Comparison of ENCODE assay signal across 19 cellular contexts in genomic region chr16:72905581-72905980, GRCh38.
A peak's percentile ranks its signal among the peaks of the same experiment; 100 is the strongest.
DNase-seq lines count a peak whose midpoint lies in the region; ATAC-seq and TF ChIP-seq lines count a peak whose summit lies in the region.
"Had no signal": no experiment of that assay in that cellular context is flagged by ENCODE, and none has a peak within 500 bp of the region (broad histone marks: within the 10 kb centered on the region; RNA-seq: fewer than 3 reads in every experiment).

No MANE protein-coding gene starts in this region.

- peak overlapping the region; percentile 8; the same call in 1 of the 2 replicates for H3K4me3 Mint-ChIP-seq in HFFc6
- H3K4me3 Mint-ChIP-seq: natural killer cell, WTC11 had no signal

- H3K4me1 Mint-ChIP-seq in HFFc6 (ENCODE audit: low read depth), result peaks cover 32% of the 10 kb centered on the region
- H3K4me1 Mint-ChIP-seq: natural killer cell had no signal

- H3K9me3 Mint-ChIP-seq in HFFc6, result no peaks in the 10 kb centered on the region
- H3K9me3 Mint-ChIP-seq: natural killer cell, WTC11 had no signal

- H3K27me3 Mint-ChIP-seq in HFFc6 (ENCODE audit: insufficient read depth), result no peaks in the 10 kb centered on the region; the same call in 1 of the 2 replicates

- ATAC-seq in SK-N-SH treated with all-trans-retinoic acid at 6 μM for 48 hours (peak; percentile 64; the same call in 2 of the 3 replicates), GM21717 (IDR thresholded peaks at IDR 0.05; ENCODE audit: unreplicated experiment) (no peak)
- ATAC-seq: natural killer cell, Panc1, sciatic nerve, WTC11 had no signal

- no peak for TF ChIP-seq CTCF in HFFc6 (IDR thresholded peaks at IDR 0.05)
- TF ChIP-seq CTCF in fibroblast of pulmonary artery (IDR thresholded peaks at IDR 0.05; ENCODE audit: low read length, missing control alignments), result no peak

- no peak overlapping the region for H3K4me3 ChIP-seq in fibroblast of pulmonary artery (replicated peaks; ENCODE audit: low read depth, low read length)
- H3K4me3 ChIP-seq: testis had no signal

- DNase-seq in HFFc6, result peak; percentile 43
- DNase-seq in fibroblast of pulmonary artery (ENCODE audit: low read depth), result peak; percentile 50
- DNase-seq in renal cortical epithelial cell (ENCODE audit: low read depth), result peak; percentile 45
- no peak for DNase-seq in NCI-H187 (lab: John Stamatoyannopoulos, UW)
- no peak for DNase-seq in NCI-H2029 treated with DMSO at 0.1 percent for 48 hours (lab: John Stamatoyannopoulos, UW)
- DNase-seq in activated gamma-delta T cell treated with Interleukin-2 at 50 U/mL for 16 hours, result no peak
- DNase-seq: activated effector memory CD4-positive, alpha-beta T cell treated with anti-CD3 and anti-CD28 coated beads, Interleukin-2, amount 50 U/mL, for 16 hours; DMS153; effector CD8-positive, alpha-beta T cell; natural killer cell; NCI-H2081; NCI-H748 treated with DMSO at 0.1 percent for 48 hours; stimulated activated CD4-positive, alpha-beta T cell treated with anti-CD3 and anti-CD28 coated beads, Interleukin-2, amount 100 ng/mL, for 48 hours; testis had no signal

- H3K36me3 Mint-ChIP-seq in HFFc6 (ENCODE audit: low read depth), result peaks cover 21% of the 10 kb centered on the region
- H3K36me3 Mint-ChIP-seq: natural killer cell, WTC11 had no signal

- peak overlapping the region; percentile 48 for H3K27ac Mint-ChIP-seq in HFFc6
- H3K27ac Mint-ChIP-seq: natural killer cell, WTC11 had no signal

TF ChIP-seq in SK-N-SH treated with all-trans-retinoic acid at 6 μM for 48 hours, 23 proteins besides CTCF, POLR2A, EP300 and RAD21:
- TF ChIP-seq OSR1 (CRISPR knock-in tag; IDR thresholded peaks at IDR 0.05) (no peak), TCF4 (CRISPR knock-in tag; IDR thresholded peaks at IDR 0.05; ENCODE audit: borderline replicate concordance) (no peak), PATZ1 (CRISPR knock-in tag; IDR thresholded peaks at IDR 0.05; ENCODE audit: borderline replicate concordance) (no peak), GLIS3 (CRISPR knock-in tag; IDR thresholded peaks at IDR 0.05) (no peak), ZNF70 (CRISPR knock-in tag; IDR thresholded peaks at IDR 0.05) (no peak), ESRRG (CRISPR knock-in tag; IDR thresholded peaks at IDR 0.05) (no peak), BACH2 (CRISPR knock-in tag; IDR thresholded peaks at IDR 0.05; ENCODE audit: borderline replicate concordance) (no peak), ZFP30 (CRISPR knock-in tag; IDR thresholded peaks at IDR 0.05) (no peak), ISL1 (CRISPR knock-in tag; IDR thresholded peaks at IDR 0.05) (no peak), TOX (CRISPR knock-in tag; IDR thresholded peaks at IDR 0.05; ENCODE audit: borderline replicate concordance) (no peak), SNAI2 (CRISPR knock-in tag; IDR thresholded peaks at IDR 0.05) (no peak), ZNF565 (CRISPR knock-in tag; conservative IDR thresholded peaks at IDR 0.05; ENCODE audit: low read depth) (no peak), ARNTL (CRISPR knock-in tag; IDR thresholded peaks at IDR 0.05; ENCODE audit: borderline replicate concordance, low read depth) (no peak), CREB5 (CRISPR knock-in tag; IDR thresholded peaks at IDR 0.05; ENCODE audit: low read depth) (no peak), CSRNP3 (CRISPR knock-in tag; IDR thresholded peaks at IDR 0.05) (no peak)

Comparison
In these comparisons a context has a peak if more than half of its experiments do, and no peak if none do; other contexts are left out.
1. DNase-seq: peak in HFFc6 (single experiment), fibroblast of pulmonary artery (single experiment) and renal cortical epithelial cell (single experiment); none in NCI-H187 (0 of 2), NCI-H2029 treated with DMSO at 0.1 percent for 48 hours (single experiment) and activated gamma-delta T cell treated with Interleukin-2 at 50 U/mL for 16 hours (single experiment).